20 cellular contexts compared by ENCODE assay signal in the genomic region with DNA sequence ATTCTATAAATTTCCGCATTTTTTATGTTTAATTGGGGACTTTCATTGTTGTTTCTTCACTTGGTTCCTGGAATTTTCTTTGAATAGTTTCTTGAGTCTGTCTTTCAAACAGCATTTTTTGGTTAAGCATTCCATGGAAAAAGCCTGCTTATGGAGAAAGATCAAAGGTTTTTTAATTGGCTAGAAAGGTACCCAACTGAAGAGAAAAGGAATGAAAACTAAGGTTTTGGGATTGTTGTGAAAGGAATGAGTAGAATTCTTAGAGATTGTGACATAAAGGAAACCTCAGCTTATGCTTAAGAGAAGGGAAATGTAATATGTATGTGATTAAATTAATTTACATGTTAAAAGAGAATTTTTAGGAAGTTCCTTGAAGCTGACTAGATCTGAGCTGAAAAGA.
DNase-seq lines count a peak whose midpoint lies in the region; ATAC-seq and TF ChIP-seq lines count a peak whose summit lies in the region.
"Had no signal": no experiment of that assay in that cellular context is flagged by ENCODE, and none has a peak within 500 bp of the region (broad histone marks: within the 10 kb centered on the region; RNA-seq: fewer than 3 reads in every experiment).

No MANE protein-coding gene starts in this region.

- no peak overlapping the region for H3K4me3 Mint-ChIP-seq in activated naive CD8-positive, alpha-beta T cell
- H3K4me3 Mint-ChIP-seq in activated naive CD8-positive, alpha-beta T cell treated with anti-CD3 and anti-CD28 coated beads, Interleukin-2, amount 50 U/mL, for 24 hours = no peak overlapping the region
- H3K4me3 Mint-ChIP-seq in T-helper 17 cell (no peak overlapping the region), type B pancreatic cell (no peak overlapping the region)
- H3K4me3 Mint-ChIP-seq: CD4-positive, alpha-beta T cell had no signal

- H3K36me3 Mint-ChIP-seq in activated naive CD8-positive, alpha-beta T cell = peaks cover 26% of the 10 kb centered on the region
- H3K36me3 Mint-ChIP-seq in activated naive CD8-positive, alpha-beta T cell treated with anti-CD3 and anti-CD28 coated beads, Interleukin-2, amount 50 U/mL, for 24 hours (ENCODE audit: low read depth) = peaks cover 46% of the 10 kb centered on the region
- H3K36me3 Mint-ChIP-seq in T-helper 17 cell (ENCODE audit: low read depth) = peaks cover 3% of the 10 kb centered on the region
- peaks cover 40% of the 10 kb centered on the region for H3K36me3 Mint-ChIP-seq in type B pancreatic cell

- TF ChIP-seq POLR2A in erythroblast (IDR thresholded peaks at IDR 0.05; ENCODE audit: low read length) = no peak

- no peak for ATAC-seq in activated naive CD8-positive, alpha-beta T cell treated with anti-CD3 and anti-CD28 coated beads, Interleukin-2, amount 50 U/mL, for 24 hours
- no peak for ATAC-seq in T-helper 17 cell
- ATAC-seq in HG03139 (IDR thresholded peaks at IDR 0.05; ENCODE audit: unreplicated experiment) = no peak
- ATAC-seq in HG03565 (IDR thresholded peaks at IDR 0.05; ENCODE audit: unreplicated experiment) = no peak
- ATAC-seq: mucosa of descending colon had no signal

- no peaks in the 10 kb centered on the region for H3K27me3 Mint-ChIP-seq in activated naive CD8-positive, alpha-beta T cell
- H3K27me3 Mint-ChIP-seq in activated naive CD8-positive, alpha-beta T cell treated with anti-CD3 and anti-CD28 coated beads, Interleukin-2, amount 50 U/mL, for 24 hours = no peaks in the 10 kb centered on the region
- H3K27me3 Mint-ChIP-seq in T-helper 17 cell = no peaks in the 10 kb centered on the region
- H3K27me3 Mint-ChIP-seq in type B pancreatic cell = no peaks in the 10 kb centered on the region
- H3K27me3 Mint-ChIP-seq: CD4-positive, alpha-beta T cell had no signal

- H3K9me3 Mint-ChIP-seq in activated naive CD8-positive, alpha-beta T cell (ENCODE audit: low read depth) = peaks cover 7% of the 10 kb centered on the region
- H3K9me3 Mint-ChIP-seq in activated naive CD8-positive, alpha-beta T cell treated with anti-CD3 and anti-CD28 coated beads, Interleukin-2, amount 50 U/mL, for 24 hours = peaks cover 15% of the 10 kb centered on the region
- H3K9me3 Mint-ChIP-seq in type B pancreatic cell = peaks cover 11% of the 10 kb centered on the region

- no peaks in the 10 kb centered on the region for H3K9me3 ChIP-seq in T-helper 17 cell (ENCODE audit: control insufficient read depth, low read length, poor library complexity, severe bottlenecking)
- H3K9me3 ChIP-seq: prostate gland had no signal

- no peak for DNase-seq in activated naive CD8-positive, alpha-beta T cell treated with anti-CD3 and anti-CD28 coated beads, Interleukin-2, amount 50 U/mL, for 24 hours
- DNase-seq in T-helper 17 cell = no peak
- peak; percentile 22 for DNase-seq in fibroblast of gingiva (ENCODE audit: low read depth)
- DNase-seq in type B pancreatic cell (ENCODE audit: extremely low spot score, unreplicated experiment) = no peak
- no peak for DNase-seq in erythroblast (lab: John Stamatoyannopoulos, UW)
- DNase-seq: activated CD4-positive, CD25-positive, alpha-beta regulatory T cell treated with anti-CD3 and anti-CD28 coated beads, Interleukin-2, amount 50 U/mL, for 72 hours; activated effector memory CD4-positive, alpha-beta T cell treated with anti-CD3 and anti-CD28 coated beads, Interleukin-2, amount 50 U/mL, for 16 hours; CD4-positive, alpha-beta T cell; dorsolateral prefrontal cortex; foreskin melanocyte; hypothalamus; KG1; mucosa of descending colon; NCI-H1048; NCI-H187 treated with DMSO at 0.1 percent for 48 hours; OCI-M1 had no signal

- H3K4me1 Mint-ChIP-seq in activated naive CD8-positive, alpha-beta T cell (ENCODE audit: low read depth) = peaks cover 7% of the 10 kb centered on the region
- peaks cover 5% of the 10 kb centered on the region for H3K4me1 Mint-ChIP-seq in activated naive CD8-positive, alpha-beta T cell treated with anti-CD3 and anti-CD28 coated beads, Interleukin-2, amount 50 U/mL, for 24 hours
- H3K4me1 Mint-ChIP-seq in T-helper 17 cell = peaks cover 12% of the 10 kb centered on the region
- H3K4me1 Mint-ChIP-seq in type B pancreatic cell (ENCODE audit: unreplicated experiment) = peaks cover 10% of the 10 kb centered on the region

- no peak for TF ChIP-seq CTCF in type B pancreatic cell (conservative IDR thresholded peaks at IDR 0.05)

- H3K27ac Mint-ChIP-seq in activated naive CD8-positive, alpha-beta T cell = peak overlapping the region; percentile 46
- H3K27ac Mint-ChIP-seq in activated naive CD8-positive, alpha-beta T cell treated with anti-CD3 and anti-CD28 coated beads, Interleukin-2, amount 50 U/mL, for 24 hours = no peak overlapping the region
- H3K27ac Mint-ChIP-seq in T-helper 17 cell (peak overlapping the region; percentile 64), type B pancreatic cell (peak overlapping the region; percentile 25)
- H3K27ac Mint-ChIP-seq: CD4-positive, alpha-beta T cell had no signal
